Comparison of ENCODE assay signal across 20 cellular contexts in the genomic region with DNA sequence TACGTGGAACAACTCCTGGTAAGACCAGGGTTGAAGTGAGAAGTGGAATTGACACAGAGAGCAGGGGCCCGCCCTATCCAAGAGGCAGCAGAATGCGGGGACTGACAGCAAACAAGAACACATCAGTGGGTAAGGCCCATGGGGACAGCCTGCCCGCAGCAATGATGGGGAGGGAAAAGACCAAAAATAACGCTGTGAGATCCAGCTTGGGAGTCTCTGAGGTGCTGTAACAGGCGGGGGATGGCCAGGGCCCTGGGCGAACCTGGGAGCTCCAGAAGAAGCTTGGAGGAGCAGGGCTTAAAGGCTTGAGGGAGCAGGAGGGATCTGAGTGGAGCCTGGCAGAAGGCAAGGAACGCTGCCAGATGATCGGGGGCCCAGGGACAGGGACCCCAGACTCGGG.
"Had no signal": no experiment of that assay in that cellular context is flagged by ENCODE, and none has a peak within 500 bp of the region (broad histone marks: within the 10 kb centered on the region; RNA-seq: fewer than 3 reads in every experiment).

No MANE protein-coding gene starts in this region.

- ATAC-seq: HepG2 had no signal

- H3K9ac ChIP-seq: SK-N-SH had no signal

- H3K36me3 ChIP-seq: MG63 had no signal

- H3K9me3 ChIP-seq: MG63, SK-N-SH had no signal

- H3K27me3 ChIP-seq: MG63 had no signal

- H3K4me2 ChIP-seq: SK-N-SH had no signal

- DNase-seq: IMR-90, Karpas-422, KG1, MG63, NCI-H1092 treated with DMSO at 0.1 percent for 48 hours, NCI-H1436, NCI-H187, NCI-H2029, NCI-H2081 treated with DMSO at 0.1 percent for 48 hours, NCI-H2171, NCI-H226, NCI-H446, NCI-H510A, NCI-H524 treated with DMSO at 0.1 percent for 48 hours, NCI-H69, NCI-H774, RPMI8226, SHP77, SK-N-SH had no signal

- H3K4me3 ChIP-seq: MG63 had no signal
